In genomic region chr12:70242695-70243509, GRCh38 we compare ENCODE assay signal across 1 cellular context.
TF ChIP-seq lines count a peak whose summit lies in the region.

A gene with protein sequence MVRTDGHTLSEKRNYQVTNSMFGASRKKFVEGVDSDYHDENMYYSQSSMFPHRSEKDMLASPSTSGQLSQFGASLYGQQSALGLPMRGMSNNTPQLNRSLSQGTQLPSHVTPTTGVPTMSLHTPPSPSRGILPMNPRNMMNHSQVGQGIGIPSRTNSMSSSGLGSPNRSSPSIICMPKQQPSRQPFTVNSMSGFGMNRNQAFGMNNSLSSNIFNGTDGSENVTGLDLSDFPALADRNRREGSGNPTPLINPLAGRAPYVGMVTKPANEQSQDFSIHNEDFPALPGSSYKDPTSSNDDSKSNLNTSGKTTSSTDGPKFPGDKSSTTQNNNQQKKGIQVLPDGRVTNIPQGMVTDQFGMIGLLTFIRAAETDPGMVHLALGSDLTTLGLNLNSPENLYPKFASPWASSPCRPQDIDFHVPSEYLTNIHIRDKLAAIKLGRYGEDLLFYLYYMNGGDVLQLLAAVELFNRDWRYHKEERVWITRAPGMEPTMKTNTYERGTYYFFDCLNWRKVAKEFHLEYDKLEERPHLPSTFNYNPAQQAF (plus strand): TSS chr12:70243433. CDS start chr12:70278227, 34,794 bp downstream.

TF ChIP-seq in IMR-90, 13 proteins besides CTCF, POLR2A, EP300 and RAD21 (continued from another document):
- TF ChIP-seq, protein P1, sequence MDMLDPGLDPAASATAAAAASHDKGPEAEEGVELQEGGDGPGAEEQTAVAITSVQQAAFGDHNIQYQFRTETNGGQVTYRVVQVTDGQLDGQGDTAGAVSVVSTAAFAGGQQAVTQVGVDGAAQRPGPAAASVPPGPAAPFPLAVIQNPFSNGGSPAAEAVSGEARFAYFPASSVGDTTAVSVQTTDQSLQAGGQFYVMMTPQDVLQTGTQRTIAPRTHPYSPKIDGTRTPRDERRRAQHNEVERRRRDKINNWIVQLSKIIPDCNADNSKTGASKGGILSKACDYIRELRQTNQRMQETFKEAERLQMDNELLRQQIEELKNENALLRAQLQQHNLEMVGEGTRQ (IDR thresholded peaks at IDR 0.05; ENCODE audit: low read depth, low read length): no peak
- peak; percentile 84; the same call in 1 of the 2 replicates for TF ChIP-seq MAZ (IDR thresholded peaks at IDR 0.05; ENCODE audit: borderline replicate concordance, low read depth, low read length)
- peak; percentile 3; the same call in 1 of the 2 replicates for TF ChIP-seq BHLHE40 (IDR thresholded peaks at IDR 0.05; ENCODE audit: low read depth, low read length)
- no peak for TF ChIP-seq RCOR1 (IDR thresholded peaks at IDR 0.05; ENCODE audit: insufficient replicate concordance, low read length)
- peak; percentile 34; the same call in 1 of the 2 replicates for TF ChIP-seq MXI1 (IDR thresholded peaks at IDR 0.05; ENCODE audit: borderline replicate concordance, low read depth, low read length)
- TF ChIP-seq CEBPB (IDR thresholded peaks at IDR 0.05; ENCODE audit: low read depth, low read length): peak; percentile 84
- TF ChIP-seq SMC3 (IDR thresholded peaks at IDR 0.05; ENCODE audit: low read depth, low read length): no peak
- no peak for TF ChIP-seq FOS (IDR thresholded peaks at IDR 0.05; ENCODE audit: low read depth, low read length)
- no peak for TF ChIP-seq CHD1 (IDR thresholded peaks at IDR 0.05; ENCODE audit: low read depth, low read length)
